ENCODE assay signal across 8 cellular contexts in the genomic region with DNA sequence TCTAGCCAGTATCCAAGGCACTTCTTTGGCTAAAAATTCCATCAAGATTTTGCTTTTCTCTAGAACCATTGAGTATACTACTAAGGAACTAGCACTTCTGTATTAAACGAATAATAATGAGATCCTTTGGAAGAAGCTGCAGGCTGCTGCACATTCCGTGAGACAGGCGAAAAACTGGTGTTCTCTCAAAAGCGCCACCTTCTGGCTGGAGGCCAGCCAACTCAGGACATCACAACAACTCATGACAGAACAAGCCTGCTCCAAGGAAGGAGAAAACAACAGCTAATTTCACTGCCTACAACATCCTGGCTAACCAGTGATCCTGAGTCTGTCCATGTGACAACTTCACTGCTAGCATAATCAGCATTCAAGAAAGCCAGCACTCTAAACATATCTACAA.
DNase-seq lines count a peak whose midpoint lies in the region; ATAC-seq and TF ChIP-seq lines count a peak whose summit lies in the region.

No MANE protein-coding gene starts in this region.

- peak; percentile 84 for ATAC-seq in GM18868 (IDR thresholded peaks at IDR 0.05; ENCODE audit: unreplicated experiment)
- ATAC-seq in activated T-helper 17 cell treated with anti-CD3 and anti-CD28 coated beads, Interleukin-2, amount 50 U/mL, for 72 hours (replicated peaks) = peak; percentile 45
- ATAC-seq in left lobe of liver = peak; percentile 74
- ATAC-seq in GM21825 (IDR thresholded peaks at IDR 0.05; ENCODE audit: unreplicated experiment) = no peak

- no peaks in the 10 kb centered on the region for H3K36me3 Mint-ChIP-seq in activated T-helper 17 cell treated with anti-CD3 and anti-CD28 coated beads, Interleukin-2, amount 50 U/mL, for 72 hours (ENCODE audit: low read depth)

- DNase-seq in AML-193 (lab: John Stamatoyannopoulos, UW) (peak; percentile 9 to 19), left lobe of liver (ENCODE audit: low spot score) (peak; percentile 73), occipital lobe (lab: John Stamatoyannopoulos, UW) (no peak)
- DNase-seq in activated CD4-positive, CD25-positive, alpha-beta regulatory T cell treated with anti-CD3 and anti-CD28 coated beads, Interleukin-2, amount 50 U/mL, for 72 hours = no peak

- no peak overlapping the region for H3K27ac Mint-ChIP-seq in activated T-helper 17 cell treated with anti-CD3 and anti-CD28 coated beads, Interleukin-2, amount 50 U/mL, for 72 hours

- TF ChIP-seq CTCF in LNCAP (IDR thresholded peaks at IDR 0.05) = peak; percentile 64

- H3K4me3 Mint-ChIP-seq in activated T-helper 17 cell treated with anti-CD3 and anti-CD28 coated beads, Interleukin-2, amount 50 U/mL, for 72 hours = no peak overlapping the region

- no peaks in the 10 kb centered on the region for H3K4me1 Mint-ChIP-seq in activated T-helper 17 cell treated with anti-CD3 and anti-CD28 coated beads, Interleukin-2, amount 50 U/mL, for 72 hours

- peaks cover 28% of the 10 kb centered on the region for H3K27me3 Mint-ChIP-seq in activated T-helper 17 cell treated with anti-CD3 and anti-CD28 coated beads, Interleukin-2, amount 50 U/mL, for 72 hours

- H3K9me3 Mint-ChIP-seq in activated T-helper 17 cell treated with anti-CD3 and anti-CD28 coated beads, Interleukin-2, amount 50 U/mL, for 72 hours = no peaks in the 10 kb centered on the region

Comparison
In these comparisons a context has a peak if more than half of its experiments do, and no peak if none do; other contexts are left out.
1. DNase-seq: peak in AML-193 (2 of 2) and left lobe of liver (single experiment); none in occipital lobe (single experiment) and activated CD4-positive, CD25-positive, alpha-beta regulatory T cell treated with anti-CD3 and anti-CD28 coated beads, Interleukin-2, amount 50 U/mL, for 72 hours (single experiment).